In the genomic region with DNA sequence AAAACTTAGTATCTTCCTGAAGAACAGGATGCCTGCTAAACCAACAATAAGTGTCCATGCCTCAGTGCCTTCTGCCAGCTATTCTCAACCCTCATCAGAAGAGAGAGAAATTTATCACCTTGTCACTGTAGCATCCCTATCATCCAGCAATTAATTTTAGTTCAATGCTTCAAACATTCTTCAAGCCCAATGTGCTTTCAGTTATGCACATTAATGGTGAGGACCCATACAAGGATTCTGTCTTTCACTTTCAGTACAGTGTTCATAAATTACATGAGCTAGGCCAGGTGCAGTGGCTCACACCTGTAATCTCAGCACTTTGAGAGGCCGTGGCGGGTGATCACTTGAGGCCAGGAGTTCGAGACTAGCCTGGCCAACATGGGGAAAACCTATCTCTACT, we compare ENCODE assay signal across 19 cellular contexts.
DNase-seq lines count a peak whose midpoint lies in the region; ATAC-seq and TF ChIP-seq lines count a peak whose summit lies in the region.
"Had no signal": no experiment of that assay in that cellular context is flagged by ENCODE, and none has a peak within 500 bp of the region (broad histone marks: within the 10 kb centered on the region; RNA-seq: fewer than 3 reads in every experiment).

No MANE protein-coding gene starts in this region.

- H3K9me3 Mint-ChIP-seq in stimulated activated memory B cell treated with anti-CD40 and anti-IgM and Interleukin-4, amounts not matched to agents 10 μg/mL and 1 μg/mL and 100 μg/mL, for 72 hours, result no peaks in the 10 kb centered on the region
- H3K9me3 Mint-ChIP-seq: CD8-positive, alpha-beta T cell had no signal

- peak overlapping the region; percentile 27 for H3K27ac Mint-ChIP-seq in stimulated activated memory B cell treated with anti-CD40 and anti-IgM and Interleukin-4, amounts not matched to agents 10 μg/mL and 1 μg/mL and 100 μg/mL, for 72 hours
- H3K27ac Mint-ChIP-seq: CD8-positive, alpha-beta T cell had no signal

- H3K4me3 Mint-ChIP-seq in stimulated activated memory B cell treated with anti-CD40 and anti-IgM and Interleukin-4, amounts not matched to agents 10 μg/mL and 1 μg/mL and 100 μg/mL, for 72 hours, result no peak overlapping the region
- H3K4me3 Mint-ChIP-seq: CD8-positive, alpha-beta T cell had no signal

- no peaks in the 10 kb centered on the region for H3K27me3 Mint-ChIP-seq in stimulated activated memory B cell treated with anti-CD40 and anti-IgM and Interleukin-4, amounts not matched to agents 10 μg/mL and 1 μg/mL and 100 μg/mL, for 72 hours

- H3K4me1 ChIP-seq in MM.1S (ENCODE audit: low read length), result no peaks in the 10 kb centered on the region
- H3K4me1 ChIP-seq: HAP-1 had no signal

- H4K20me1 ChIP-seq in MM.1S (ENCODE audit: insufficient read depth, low read length), result no peaks in the 10 kb centered on the region

- H3K27me3 ChIP-seq in MM.1S (replicated peaks; ENCODE audit: insufficient read depth, low read length), result no peaks in the 10 kb centered on the region

- TF ChIP-seq CTCF in MM.1S (IDR thresholded peaks at IDR 0.05; ENCODE audit: low read length), result no peak

- peak; percentile 40 for DNase-seq in MM.1S
- DNase-seq in SKM-1 treated with dmso at 0.1 percent for 144 hours (lab: John Stamatoyannopoulos, UW; ENCODE audit: unreplicated experiment), result no peak
- DNase-seq in NCI-H510A (lab: John Stamatoyannopoulos, UW), result no peak
- DNase-seq in NCI-H1694 (lab: John Stamatoyannopoulos, UW), result no peak
- DNase-seq: ACHN; CD8-positive, alpha-beta T cell; DND-41; GF-D8; KG1; NCI-H1930; NCI-H526 treated with DMSO at 0.1 percent for 48 hours; NK-92 treated with Interleukin-12 subunit alpha and Interleukin-12 subunit beta, amount 100 ng/mL, for 24 hours; PC-3; T-helper 1 cell had no signal

- no peak overlapping the region for H3K4me2 ChIP-seq in MM.1S (ENCODE audit: low read depth, low read length)

- H3K9me2 ChIP-seq in MM.1S (replicated peaks; ENCODE audit: insufficient read depth, low read length), result no peaks in the 10 kb centered on the region

- no peaks in the 10 kb centered on the region for H3F3A ChIP-seq in MM.1S (ENCODE audit: insufficient read depth, low read length)

- ATAC-seq in GM18858 (IDR thresholded peaks at IDR 0.05; ENCODE audit: unreplicated experiment) (peak; percentile 51), GM21786 (IDR thresholded peaks at IDR 0.05; ENCODE audit: unreplicated experiment) (peak; percentile 60), HG02642 (IDR thresholded peaks at IDR 0.05; ENCODE audit: poor library complexity, unreplicated experiment) (no peak)
- ATAC-seq in stimulated activated memory B cell treated with anti-CD40 and anti-IgM and Interleukin-4, amounts not matched to agents 10 μg/mL and 1 μg/mL and 100 μg/mL, for 72 hours, result no peak
- ATAC-seq: CD8-positive, alpha-beta T cell; PC-3 had no signal

- no peak overlapping the region for H3K4me3 ChIP-seq in MM.1S (ENCODE audit: low read length)
- H3K4me3 ChIP-seq: HAP-1 had no signal

- no peaks in the 10 kb centered on the region for H3K79me2 ChIP-seq in MM.1S (ENCODE audit: low read length)

- H3K4me1 Mint-ChIP-seq in stimulated activated memory B cell treated with anti-CD40 and anti-IgM and Interleukin-4, amounts not matched to agents 10 μg/mL and 1 μg/mL and 100 μg/mL, for 72 hours, result peaks cover 12% of the 10 kb centered on the region

- no peaks in the 10 kb centered on the region for H3K36me3 ChIP-seq in MM.1S (replicated peaks; ENCODE audit: insufficient read depth, low read length)
- H3K36me3 ChIP-seq: HAP-1 had no signal

- H3K36me3 Mint-ChIP-seq in stimulated activated memory B cell treated with anti-CD40 and anti-IgM and Interleukin-4, amounts not matched to agents 10 μg/mL and 1 μg/mL and 100 μg/mL, for 72 hours, result no peaks in the 10 kb centered on the region
- H3K36me3 Mint-ChIP-seq: CD8-positive, alpha-beta T cell had no signal

- no peak overlapping the region for H3K27ac ChIP-seq in MM.1S (ENCODE audit: low read length)

- no peaks in the 10 kb centered on the region for H3K9me3 ChIP-seq in MM.1S (replicated peaks; ENCODE audit: insufficient read depth, low read length)
- H3K9me3 ChIP-seq: HAP-1 had no signal

- H2AFZ ChIP-seq in MM.1S (ENCODE audit: low read length), result no peak overlapping the region

- no peak overlapping the region for H3K9ac ChIP-seq in MM.1S (ENCODE audit: low read length)

Comparison
In these comparisons a context has a peak if more than half of its experiments do, and no peak if none do; other contexts are left out.
1. ATAC-seq: peak in GM18858 (single experiment) and GM21786 (single experiment); none in stimulated activated memory B cell treated with anti-CD40 and anti-IgM and Interleukin-4, amounts not matched to agents 10 μg/mL and 1 μg/mL and 100 μg/mL, for 72 hours (single experiment) and HG02642 (single experiment).